Comparison of ENCODE assay signal across 15 cellular contexts in the genomic region with DNA sequence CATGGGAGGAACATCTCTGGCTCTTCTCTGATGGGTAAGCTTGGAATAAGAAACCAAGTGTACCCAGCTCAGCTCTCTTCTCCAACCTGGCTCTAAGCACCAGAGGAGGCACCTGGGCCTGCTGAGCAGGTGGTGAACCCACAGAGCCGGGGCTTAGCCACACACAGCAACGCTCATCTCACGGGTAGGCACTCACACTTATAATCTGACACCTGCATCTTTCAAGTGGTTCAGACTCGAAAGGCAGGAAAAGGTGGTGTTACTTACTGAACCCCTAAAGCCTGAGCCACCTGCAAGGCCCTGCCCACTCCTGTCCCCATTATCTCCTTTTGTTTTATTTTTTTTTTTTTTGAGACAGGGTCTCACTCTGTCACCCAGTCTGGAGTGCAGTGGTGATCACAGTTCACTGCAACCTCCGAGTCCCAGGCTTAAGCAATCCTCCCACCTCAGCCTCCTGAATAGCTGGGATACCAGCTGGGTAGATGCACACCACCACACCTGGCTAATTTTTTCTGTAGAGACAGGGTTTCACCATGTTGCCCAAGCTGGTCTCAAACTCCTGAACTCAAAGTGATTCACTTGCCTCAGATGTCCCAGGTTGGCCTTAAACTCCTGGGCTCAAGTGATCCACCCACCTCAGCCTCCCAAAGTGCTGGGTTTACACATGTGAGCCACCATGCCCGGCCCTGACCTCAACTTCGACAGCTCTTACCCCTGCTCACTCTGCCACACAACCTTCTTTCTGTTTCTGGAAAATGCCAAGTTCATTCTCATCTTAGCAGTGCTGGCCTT. TPM values are rescaled to one million over a fixed set of nuclear protein-coding genes. Genes with fewer than 3 reads are reported as not detected.
DNase-seq lines count a peak whose midpoint lies in the region; ATAC-seq and TF ChIP-seq lines count a peak whose summit lies in the region.
"Had no signal": no experiment of that assay in that cellular context is flagged by ENCODE, and none has a peak within 500 bp of the region (broad histone marks: within the 10 kb centered on the region; RNA-seq: fewer than 3 reads in every experiment).

No MANE protein-coding gene starts in this region.

- H3K4me3 Mint-ChIP-seq in activated CD8-positive, alpha-beta memory T cell treated with anti-CD3 and anti-CD28 coated beads, Interleukin-2, amount 10 ng/mL, durations not matched to agents 7 days and 5 days, result no peak overlapping the region
- H3K4me3 Mint-ChIP-seq in activated T-helper 17 cell treated with anti-CD3 and anti-CD28 coated beads, Interleukin-2, amount 50 U/mL, for 72 hours, result no peak overlapping the region

- no peak for TF ChIP-seq CTCF in KMS-11 (conservative IDR thresholded peaks at IDR 0.05; ENCODE audit: low read depth, low read length)
- TF ChIP-seq CTCF in mucosa of descending colon (IDR thresholded peaks at IDR 0.05), result no peak

- H3K27me3 ChIP-seq in KMS-11 (ENCODE audit: insufficient read depth, low read depth), result no peaks in the 10 kb centered on the region
- H3K27me3 ChIP-seq: right lobe of liver had no signal

- H3K4me1 Mint-ChIP-seq in activated CD8-positive, alpha-beta memory T cell treated with anti-CD3 and anti-CD28 coated beads, Interleukin-2, amount 10 ng/mL, durations not matched to agents 7 days and 5 days, result peaks cover 6% of the 10 kb centered on the region
- peaks cover 6% of the 10 kb centered on the region for H3K4me1 Mint-ChIP-seq in activated T-helper 17 cell treated with anti-CD3 and anti-CD28 coated beads, Interleukin-2, amount 50 U/mL, for 72 hours

- H3K27me3 Mint-ChIP-seq in activated CD8-positive, alpha-beta memory T cell treated with anti-CD3 and anti-CD28 coated beads, Interleukin-2, amount 10 ng/mL, durations not matched to agents 7 days and 5 days, result no peaks in the 10 kb centered on the region
- H3K27me3 Mint-ChIP-seq in activated T-helper 17 cell treated with anti-CD3 and anti-CD28 coated beads, Interleukin-2, amount 50 U/mL, for 72 hours, result no peaks in the 10 kb centered on the region

- H2AFZ ChIP-seq in KMS-11 (ENCODE audit: low read depth), result no peak overlapping the region

- ATAC-seq in activated CD8-positive, alpha-beta memory T cell treated with anti-CD3 and anti-CD28 coated beads, Interleukin-2, amount 10 ng/mL, durations not matched to agents 7 days and 5 days, result no peak
- no peak for ATAC-seq in activated T-helper 17 cell treated with anti-CD3 and anti-CD28 coated beads, Interleukin-2, amount 50 U/mL, for 72 hours (replicated peaks)
- ATAC-seq in mucosa of descending colon, result peak; percentile 58
- ATAC-seq in HG03108 (IDR thresholded peaks at IDR 0.05; ENCODE audit: unreplicated experiment), result no peak
- ATAC-seq in GM19397 (IDR thresholded peaks at IDR 0.05; ENCODE audit: unreplicated experiment), result no peak
- ATAC-seq in HG03571 (IDR thresholded peaks at IDR 0.05; ENCODE audit: unreplicated experiment), result no peak
- ATAC-seq: esophagus mucosa, left lobe of liver had no signal

- H3K4me1 ChIP-seq in KMS-11 (ENCODE audit: low read depth, poor library complexity, severe bottlenecking), result peaks cover 82% of the 10 kb centered on the region
- peaks cover 2% of the 10 kb centered on the region for H3K4me1 ChIP-seq in mucosa of descending colon (ENCODE audit: low read depth)
- H3K4me1 ChIP-seq: right lobe of liver had no signal

- peaks cover 3% of the 10 kb centered on the region; the same call in 1 of the 2 replicates for H3K79me2 ChIP-seq in KMS-11 (ENCODE audit: insufficient read depth, low read depth)

- H3K27ac Mint-ChIP-seq in activated CD8-positive, alpha-beta memory T cell treated with anti-CD3 and anti-CD28 coated beads, Interleukin-2, amount 10 ng/mL, durations not matched to agents 7 days and 5 days, result peak overlapping the region; percentile 18
- H3K27ac Mint-ChIP-seq in activated T-helper 17 cell treated with anti-CD3 and anti-CD28 coated beads, Interleukin-2, amount 50 U/mL, for 72 hours, result peak overlapping the region; percentile 44

- H4K20me1 ChIP-seq in KMS-11 (ENCODE audit: insufficient read depth), result no peaks in the 10 kb centered on the region

- H3K27ac ChIP-seq in KMS-11, result peak overlapping the region; percentile 86
- H3K27ac ChIP-seq: right lobe of liver had no signal

- H3K9ac ChIP-seq in KMS-11, result no peak overlapping the region; the same call in 1 of the 2 replicates

- peak overlapping the region; percentile 96; the same call in 1 of the 2 replicates for H3K4me2 ChIP-seq in KMS-11

- peaks cover 2% of the 10 kb centered on the region for H3K9me3 Mint-ChIP-seq in activated CD8-positive, alpha-beta memory T cell treated with anti-CD3 and anti-CD28 coated beads, Interleukin-2, amount 10 ng/mL, durations not matched to agents 7 days and 5 days (ENCODE audit: low read depth)
- no peaks in the 10 kb centered on the region for H3K9me3 Mint-ChIP-seq in activated T-helper 17 cell treated with anti-CD3 and anti-CD28 coated beads, Interleukin-2, amount 50 U/mL, for 72 hours

- H3K4me3 ChIP-seq in KMS-11 (IDR thresholded peaks at IDR 0.05; ENCODE audit: insufficient read depth, low read depth, low read length) (no peak overlapping the region), mucosa of descending colon (no peak overlapping the region)
- H3K4me3 ChIP-seq: right lobe of liver had no signal

- intact Hi-C loops in mucosa of descending colon (cut with DNase I, micrococcal nuclease), result no loop called here

- no peak for DNase-seq in activated CD8-positive, alpha-beta memory T cell treated with anti-CD3 and anti-CD28 coated beads, Interleukin-2, amount 10 ng/mL, durations not matched to agents 7 days and 5 days
- DNase-seq in activated CD8-positive, alpha-beta memory T cell treated with anti-CD3 and anti-CD28 coated beads, Interleukin-2, amount 50 U/mL, for 4 hours, result no peak
- no peak for DNase-seq in mucosa of descending colon
- DNase-seq: activated CD4-positive, alpha-beta T cell treated with anti-CD3 and anti-CD28 coated beads, Interleukin-2, amount 50 U/mL, for 4 hours; COR-L47; right lobe of liver; SHP77 treated with DMSO at 0.1 percent for 48 hours; T-helper 9 cell had no signal

- H3K36me3 ChIP-seq in KMS-11 (ENCODE audit: insufficient read depth) (no peaks in the 10 kb centered on the region; the same call in 1 of the 2 replicates), mucosa of descending colon (ENCODE audit: low read depth) (peaks cover 11% of the 10 kb centered on the region)

- CTCF ChIA-PET in activated CD8-positive, alpha-beta memory T cell treated with anti-CD3 and anti-CD28 coated beads, Interleukin-2, amount 10 ng/mL, durations not matched to agents 7 days and 5 days (lab: Charles Lee), result no interaction called here

- H3K36me3 Mint-ChIP-seq in activated CD8-positive, alpha-beta memory T cell treated with anti-CD3 and anti-CD28 coated beads, Interleukin-2, amount 10 ng/mL, durations not matched to agents 7 days and 5 days, result peaks cover 30% of the 10 kb centered on the region
- peaks cover 34% of the 10 kb centered on the region for H3K36me3 Mint-ChIP-seq in activated T-helper 17 cell treated with anti-CD3 and anti-CD28 coated beads, Interleukin-2, amount 50 U/mL, for 72 hours (ENCODE audit: low read depth)

- no peaks in the 10 kb centered on the region for H3K9me3 ChIP-seq in mucosa of descending colon
- H3K9me3 ChIP-seq: right lobe of liver had no signal

RNA-seq across cellular contexts. Expression of a gene that starts 9.8 kb away (rescaled TPM):
- total RNA-seq in activated CD8-positive, alpha-beta memory T cell treated with anti-CD3 and anti-CD28 coated beads, Interleukin-2, amount 10 ng/mL, durations not matched to agents 7 days and 5 days, result 10 to 100 TPM; 27.3 to 30.8 TPM
- total RNA-seq in activated T-helper 17 cell treated with anti-CD3 and anti-CD28 coated beads, Interleukin-2, amount 50 U/mL, for 72 hours, result 10 to 100 TPM; 23.6 to 27.2 TPM
- total RNA-seq in mucosa of descending colon, result 10 to 100 TPM; 25.7 to 36.1 (median 31.3) TPM

RNA-seq across cellular contexts. Expression of a gene that starts 18.7 kb away (rescaled TPM):
- 100 to 1,000 TPM; 354 to 362 TPM for total RNA-seq in activated CD8-positive, alpha-beta memory T cell treated with anti-CD3 and anti-CD28 coated beads, Interleukin-2, amount 10 ng/mL, durations not matched to agents 7 days and 5 days
- total RNA-seq in activated T-helper 17 cell treated with anti-CD3 and anti-CD28 coated beads, Interleukin-2, amount 50 U/mL, for 72 hours, result 100 to 1,000 TPM; 247 to 395 TPM
- 100 to 1,000 TPM; 244 to 293 (median 271) TPM for total RNA-seq in mucosa of descending colon

RNA-seq across cellular contexts. Expression of a gene that starts 26.1 kb away (rescaled TPM):
- total RNA-seq in activated CD8-positive, alpha-beta memory T cell treated with anti-CD3 and anti-CD28 coated beads, Interleukin-2, amount 10 ng/mL, durations not matched to agents 7 days and 5 days, result 100 to 1,000 TPM; 103 to 116 TPM
- 10 to 100 TPM; 62.0 to 93.1 TPM for total RNA-seq in activated T-helper 17 cell treated with anti-CD3 and anti-CD28 coated beads, Interleukin-2, amount 50 U/mL, for 72 hours
- total RNA-seq in mucosa of descending colon, result 10 to 100 TPM; 44.5 to 64.2 (median 52.5) TPM

RNA-seq across cellular contexts. Expression of a gene that starts 40.5 kb away (rescaled TPM):
- total RNA-seq in activated CD8-positive, alpha-beta memory T cell treated with anti-CD3 and anti-CD28 coated beads, Interleukin-2, amount 10 ng/mL, durations not matched to agents 7 days and 5 days, result 1 to 10 TPM; 6.0 to 9.6 TPM
- 1 to 10 TPM; 3.8 to 8.4 TPM for total RNA-seq in activated T-helper 17 cell treated with anti-CD3 and anti-CD28 coated beads, Interleukin-2, amount 50 U/mL, for 72 hours
- total RNA-seq in mucosa of descending colon, result 10 to 100 TPM; 13.4 to 22.1 (median 20.2) TPM
